ENCODE assay signal across 18 cellular contexts in the genomic region with DNA sequence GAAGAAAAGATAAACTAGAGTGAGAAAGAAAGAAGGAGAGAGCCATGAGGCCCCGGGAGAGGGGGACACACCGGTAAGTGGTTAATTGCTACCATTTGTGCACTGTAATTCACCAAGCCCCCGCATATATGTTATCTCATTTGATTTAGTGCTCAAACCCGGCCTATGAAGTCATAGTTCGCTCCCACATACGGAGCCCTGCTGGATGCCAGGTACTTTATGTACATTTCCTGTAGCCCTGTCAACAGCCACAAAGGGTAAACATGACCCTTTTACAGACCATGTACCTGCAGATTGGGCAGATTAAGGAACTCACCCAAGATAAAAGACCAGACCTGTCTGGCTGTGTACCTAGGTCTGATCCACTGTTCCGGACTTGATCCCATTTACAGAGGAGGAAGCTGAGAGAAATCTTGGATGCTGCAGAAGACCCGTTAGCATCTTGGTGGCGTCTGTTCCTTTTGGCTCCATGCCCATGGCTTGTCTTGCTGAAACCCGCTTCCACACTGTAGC. TPM values are rescaled to one million over a fixed set of nuclear protein-coding genes. Genes with fewer than 3 reads are reported as not detected.
"Had no signal": no experiment of that assay in that cellular context is flagged by ENCODE, and none has a peak within 500 bp of the region (broad histone marks: within the 10 kb centered on the region; RNA-seq: fewer than 3 reads in every experiment).

No MANE protein-coding gene starts in this region.

- FAIRE-seq: colon, endometrium, islet of Langerhans had no signal

- DNase-seq: activated CD4-positive, alpha-beta memory T cell treated with anti-CD3 and anti-CD28 coated beads, Interleukin-2, amount 10 ng/mL, durations not matched to agents 7 days and 5 days; activated CD4-positive, alpha-beta T cell treated with anti-CD3 and anti-CD28 coated beads for 36 hours; activated effector memory CD4-positive, alpha-beta T cell treated with anti-CD3 and anti-CD28 coated beads, Interleukin-2, amount 50 U/mL, for 16 hours; activated T-cell treated with anti-CD3 and anti-CD28 coated beads, Interleukin-2, amount 50 U/mL, for 4 hours; adrenal gland; left lung; naive thymus-derived CD8-positive, alpha-beta T cell; nucleus accumbens; stimulated activated CD4-positive, alpha-beta T cell treated with anti-CD3 and anti-CD28 coated beads, Interleukin-2, amount 100 ng/mL, for 48 hours; thyroid gland; uterus; WERI-Rb-1 had no signal

- ATAC-seq: activated CD4-positive, alpha-beta T cell treated with anti-CD3 and anti-CD28 coated beads for 36 hours; activated T-cell treated with anti-CD3 and anti-CD28 coated beads, Interleukin-2, amount 50 U/mL, for 4 hours; left lung; naive thymus-derived CD8-positive, alpha-beta T cell; stimulated activated memory B cell treated with anti-CD40 and anti-IgM and Interleukin-4, amounts not matched to agents 10 μg/mL and 1 μg/mL and 100 μg/mL, for 72 hours had no signal

- H3K4me1 Mint-ChIP-seq: activated CD4-positive, alpha-beta T cell treated with anti-CD3 and anti-CD28 coated beads for 36 hours; activated naive CD4-positive, alpha-beta T cell treated with anti-CD3 and anti-CD28 coated beads, Interleukin-2, amount 50 U/mL, for 24 hours; stimulated activated memory B cell treated with anti-CD40 and anti-IgM and Interleukin-4, amounts not matched to agents 10 μg/mL and 1 μg/mL and 100 μg/mL, for 72 hours had no signal

- H3K9me3 Mint-ChIP-seq: activated CD4-positive, alpha-beta memory T cell treated with anti-CD3 and anti-CD28 coated beads, Interleukin-2, amount 10 ng/mL, durations not matched to agents 7 days and 5 days; activated naive CD4-positive, alpha-beta T cell treated with anti-CD3 and anti-CD28 coated beads, Interleukin-2, amount 50 U/mL, for 24 hours; activated T-cell treated with anti-CD3 and anti-CD28 coated beads, Interleukin-2, amount 50 U/mL, for 4 hours; naive thymus-derived CD8-positive, alpha-beta T cell; stimulated activated memory B cell treated with anti-CD40 and anti-IgM and Interleukin-4, amounts not matched to agents 10 μg/mL and 1 μg/mL and 100 μg/mL, for 72 hours had no signal

- H3K4me1 ChIP-seq: adrenal gland, left lung, thyroid gland, uterus had no signal

- H3K36me3 Mint-ChIP-seq: activated naive CD4-positive, alpha-beta T cell treated with anti-CD3 and anti-CD28 coated beads, Interleukin-2, amount 50 U/mL, for 24 hours; naive thymus-derived CD8-positive, alpha-beta T cell; stimulated activated memory B cell treated with anti-CD40 and anti-IgM and Interleukin-4, amounts not matched to agents 10 μg/mL and 1 μg/mL and 100 μg/mL, for 72 hours had no signal

- H3K4me3 Mint-ChIP-seq: activated CD4-positive, alpha-beta memory T cell treated with anti-CD3 and anti-CD28 coated beads, Interleukin-2, amount 10 ng/mL, durations not matched to agents 7 days and 5 days; activated CD4-positive, alpha-beta T cell treated with anti-CD3 and anti-CD28 coated beads for 36 hours; activated naive CD4-positive, alpha-beta T cell treated with anti-CD3 and anti-CD28 coated beads, Interleukin-2, amount 50 U/mL, for 24 hours; activated T-cell treated with anti-CD3 and anti-CD28 coated beads, Interleukin-2, amount 50 U/mL, for 4 hours; naive thymus-derived CD8-positive, alpha-beta T cell; stimulated activated memory B cell treated with anti-CD40 and anti-IgM and Interleukin-4, amounts not matched to agents 10 μg/mL and 1 μg/mL and 100 μg/mL, for 72 hours had no signal

- H3K27me3 Mint-ChIP-seq: activated naive CD4-positive, alpha-beta T cell treated with anti-CD3 and anti-CD28 coated beads, Interleukin-2, amount 50 U/mL, for 24 hours had no signal

- H3K9me3 ChIP-seq: adrenal gland, left lung, thyroid gland, uterus had no signal

- H3K4me3 ChIP-seq: adrenal gland, left lung, thyroid gland, uterus had no signal

- H3K36me3 ChIP-seq: adrenal gland, left lung, thyroid gland, uterus, WERI-Rb-1 had no signal

- H3K27me3 ChIP-seq: adrenal gland, thyroid gland, uterus had no signal

- H3K27ac Mint-ChIP-seq: activated CD4-positive, alpha-beta memory T cell treated with anti-CD3 and anti-CD28 coated beads, Interleukin-2, amount 10 ng/mL, durations not matched to agents 7 days and 5 days; activated CD4-positive, alpha-beta T cell treated with anti-CD3 and anti-CD28 coated beads for 36 hours; activated naive CD4-positive, alpha-beta T cell treated with anti-CD3 and anti-CD28 coated beads, Interleukin-2, amount 50 U/mL, for 24 hours; naive thymus-derived CD8-positive, alpha-beta T cell; stimulated activated memory B cell treated with anti-CD40 and anti-IgM and Interleukin-4, amounts not matched to agents 10 μg/mL and 1 μg/mL and 100 μg/mL, for 72 hours had no signal

- H3K27ac ChIP-seq: adrenal gland, left lung, thyroid gland, uterus, WERI-Rb-1 had no signal

RNA-seq across cellular contexts. Expression of gene FAM241B, which starts 32.2 kb away (rescaled TPM):
- total RNA-seq: skeletal muscle tissue had no signal
